ENCODE assay signal across 33 cellular contexts in genomic region chr7:28862876-28863275, GRCh38.
DNase-seq lines count a peak whose midpoint lies in the region; ATAC-seq and TF ChIP-seq lines count a peak whose summit lies in the region.
"Had no signal": no experiment of that assay in that cellular context is flagged by ENCODE, and none has a peak within 500 bp of the region (broad histone marks: within the 10 kb centered on the region; RNA-seq: fewer than 3 reads in every experiment).

No MANE protein-coding gene starts in this region.

- POLR2A ChIA-PET in HEK293 (lab: Yijun Ruan, JAX) = no interaction called here

- no peaks in the 10 kb centered on the region for H3K9me3 ChIP-seq in HEK293 (ENCODE audit: control insufficient read depth, insufficient read depth, low read depth, low read length)
- no peaks in the 10 kb centered on the region for H3K9me3 ChIP-seq in ascending aorta
- H3K9me3 ChIP-seq: colonic mucosa, prostate gland, suprapubic skin, upper lobe of right lung had no signal

- H3K36me3 ChIP-seq in HEK293 (ENCODE audit: control insufficient read depth in 2 of 2, insufficient read depth in 1 of 2, low read length in 2 of 2) (no peaks in the 10 kb centered on the region), ascending aorta (no peaks in the 10 kb centered on the region)
- H3K36me3 ChIP-seq: cardiac muscle cell, colonic mucosa, prostate gland, suprapubic skin, upper lobe of right lung had no signal

- H3K27ac ChIP-seq in HEK293 (ENCODE audit: extremely low read depth, low read depth, low read length) = no peak overlapping the region
- no peak overlapping the region for H3K27ac ChIP-seq in ascending aorta
- H3K27ac ChIP-seq: C4-2B, cardiac muscle cell, colonic mucosa, KMS-11, prostate gland, suprapubic skin, upper lobe of right lung had no signal

- peak; percentile 54 for ATAC-seq in SK-N-SH treated with all-trans-retinoic acid at 6 μM for 48 hours
- ATAC-seq: activated CD4-positive, alpha-beta T cell treated with anti-CD3 and anti-CD28 coated beads for 36 hours; activated CD8-positive, alpha-beta T cell treated with anti-CD3 and anti-CD28 coated beads, Interleukin-2, amount 10 ng/mL, durations not matched to agents 7 days and 5 days; activated T-helper 17 cell treated with anti-CD3 and anti-CD28 coated beads, Interleukin-2, amount 50 U/mL, for 72 hours; GM23338; Panc1; upper lobe of right lung had no signal

- DNase-seq in fibroblast of pulmonary artery (ENCODE audit: low read depth) (peak; percentile 13), skeletal muscle cell (ENCODE audit: low read depth) (peak; percentile 20), ascending aorta (ENCODE audit: low spot score in 2 of 2) (no peak), DMS53 treated with DMSO at 0.1 percent for 48 hours (lab: John Stamatoyannopoulos, UW; ENCODE audit: unreplicated experiment) (no peak), NCI-H1092 treated with DMSO at 0.1 percent for 48 hours (lab: John Stamatoyannopoulos, UW) (no peak)
- DNase-seq in stimulated activated CD8-positive, alpha-beta memory T cell treated with anti-CD3 and anti-CD28 coated beads, Interleukin-4, amount 100 ng/mL, for 48 hours = no peak
- DNase-seq: activated CD4-positive, alpha-beta T cell treated with anti-CD3 and anti-CD28 coated beads for 36 hours; activated CD8-positive, alpha-beta T cell treated with anti-CD3 and anti-CD28 coated beads, Interleukin-2, amount 10 ng/mL, durations not matched to agents 7 days and 5 days; activated naive CD4-positive, alpha-beta T cell treated with anti-CD3 and anti-CD28 coated beads, Interleukin-2, amount 50 U/mL, for 16 hours; colonic mucosa; COR-L47; DMS53; effector CD8-positive, alpha-beta T cell; head of caudate nucleus; naive B cell; NCI-H1417 treated with DMSO at 0.1 percent for 48 hours; NCI-H2029 treated with DMSO at 0.1 percent for 48 hours; NCI-H2227 treated with DMSO at 0.1 percent for 48 hours; NCI-H526 treated with DMSO at 0.1 percent for 48 hours; SHP77 treated with DMSO at 0.1 percent for 48 hours; stimulated activated naive CD4-positive, alpha-beta T cell; SW 1271; upper lobe of right lung had no signal

- H3K27me3 ChIP-seq in ascending aorta = no peaks in the 10 kb centered on the region
- H3K27me3 ChIP-seq: cardiac muscle cell, colonic mucosa had no signal

- CTCF ChIA-PET in HEK293 (lab: Yijun Ruan, JAX) = interaction anchor here (0.6 kb wide), 1 partner anchor 82 kb away, joined by 4 read pairs; no protein-coding TSS in a partner anchor

- H3K4me1 ChIP-seq in HEK293 (ENCODE audit: control insufficient read depth, insufficient read depth, low read length) = peaks cover 15% of the 10 kb centered on the region
- H3K4me1 ChIP-seq in ascending aorta = no peaks in the 10 kb centered on the region
- H3K4me1 ChIP-seq: colonic mucosa, prostate gland, suprapubic skin, upper lobe of right lung had no signal

- TF ChIP-seq CTCF in HEK293 (tag by site-specific recombination; IDR thresholded peaks at IDR 0.05) (no peak), fibroblast of pulmonary artery (IDR thresholded peaks at IDR 0.05; ENCODE audit: low read length, missing control alignments) (no peak), ascending aorta (IDR thresholded peaks at IDR 0.05) (no peak)

- intact Hi-C loops in ascending aorta (cut with DNase I) = no loop called here

- no peak overlapping the region for H3K4me3 ChIP-seq in HEK293 (ENCODE audit: low read depth, low read length)
- no peak overlapping the region for H3K4me3 ChIP-seq in fibroblast of pulmonary artery (replicated peaks; ENCODE audit: low read depth, low read length)
- no peak overlapping the region for H3K4me3 ChIP-seq in skeletal muscle cell (ENCODE audit: low read depth, low read length)
- H3K4me3 ChIP-seq in ascending aorta = no peak overlapping the region
- H3K4me3 ChIP-seq: cardiac muscle cell, colonic mucosa, GM23338, prostate gland, suprapubic skin, upper lobe of right lung had no signal

TF ChIP-seq in HEK293, 187 proteins besides CTCF, POLR2A, EP300 and RAD21 (continues in another document):
- no peak for TF ChIP-seq ZNF785 (tag by site-specific recombination; IDR thresholded peaks at IDR 0.05)
- no peak for TF ChIP-seq SP2 (tag by site-specific recombination; IDR thresholded peaks at IDR 0.05)
- no peak for TF ChIP-seq ZNF623 (tag by site-specific recombination; IDR thresholded peaks at IDR 0.05)
- TF ChIP-seq PRDM1 (tag by site-specific recombination; IDR thresholded peaks at IDR 0.05) = 0 out of 2 replicates have a peak, but pooled peaks have one; percentile 12
- no peak for TF ChIP-seq ZBTB44 (tag by site-specific recombination; IDR thresholded peaks at IDR 0.05)
- 0 out of 2 replicates have a peak, but pooled peaks have one; percentile 17 for TF ChIP-seq ZNF366 (tag by site-specific recombination; conservative IDR thresholded peaks at IDR 0.05)
- TF ChIP-seq ZNF76 (tag by site-specific recombination; IDR thresholded peaks at IDR 0.05; ENCODE audit: borderline replicate concordance, low read depth) = no peak
- no peak for TF ChIP-seq ZBTB17 (tag by site-specific recombination; IDR thresholded peaks at IDR 0.05)
- no peak for TF ChIP-seq BCL6B (tag by site-specific recombination; IDR thresholded peaks at IDR 0.05)
- TF ChIP-seq ZNF629 (tag by site-specific recombination; IDR thresholded peaks at IDR 0.05) = 0 out of 2 replicates have a peak, but pooled peaks have one; percentile 29
- peak; percentile 62 for TF ChIP-seq GLIS1 (tag by site-specific recombination; IDR thresholded peaks at IDR 0.05)
- TF ChIP-seq TCF7L2 (IDR thresholded peaks at IDR 0.05; ENCODE audit: borderline replicate concordance, low read depth, low read length) = no peak

TF ChIP-seq in SK-N-SH treated with all-trans-retinoic acid at 6 μM for 48 hours, 23 proteins besides CTCF, POLR2A, EP300 and RAD21:
- TF ChIP-seq ISL1 (CRISPR knock-in tag; IDR thresholded peaks at IDR 0.05) (no peak), ZNF8 (CRISPR knock-in tag; IDR thresholded peaks at IDR 0.05) (no peak), ZNF565 (CRISPR knock-in tag; conservative IDR thresholded peaks at IDR 0.05; ENCODE audit: low read depth) (no peak), GLIS3 (CRISPR knock-in tag; IDR thresholded peaks at IDR 0.05) (no peak), BACH2 (CRISPR knock-in tag; IDR thresholded peaks at IDR 0.05; ENCODE audit: borderline replicate concordance) (no peak)

Comparison
In these comparisons a context has a peak if more than half of its experiments do, and no peak if none do; other contexts are left out.
1. DNase-seq: peak in fibroblast of pulmonary artery (single experiment) and skeletal muscle cell (single experiment); none in ascending aorta (0 of 2), stimulated activated CD8-positive, alpha-beta memory T cell treated with anti-CD3 and anti-CD28 coated beads, Interleukin-4, amount 100 ng/mL, for 48 hours (single experiment), DMS53 treated with DMSO at 0.1 percent for 48 hours (single experiment) and NCI-H1092 treated with DMSO at 0.1 percent for 48 hours (single experiment).